In the genomic region with DNA sequence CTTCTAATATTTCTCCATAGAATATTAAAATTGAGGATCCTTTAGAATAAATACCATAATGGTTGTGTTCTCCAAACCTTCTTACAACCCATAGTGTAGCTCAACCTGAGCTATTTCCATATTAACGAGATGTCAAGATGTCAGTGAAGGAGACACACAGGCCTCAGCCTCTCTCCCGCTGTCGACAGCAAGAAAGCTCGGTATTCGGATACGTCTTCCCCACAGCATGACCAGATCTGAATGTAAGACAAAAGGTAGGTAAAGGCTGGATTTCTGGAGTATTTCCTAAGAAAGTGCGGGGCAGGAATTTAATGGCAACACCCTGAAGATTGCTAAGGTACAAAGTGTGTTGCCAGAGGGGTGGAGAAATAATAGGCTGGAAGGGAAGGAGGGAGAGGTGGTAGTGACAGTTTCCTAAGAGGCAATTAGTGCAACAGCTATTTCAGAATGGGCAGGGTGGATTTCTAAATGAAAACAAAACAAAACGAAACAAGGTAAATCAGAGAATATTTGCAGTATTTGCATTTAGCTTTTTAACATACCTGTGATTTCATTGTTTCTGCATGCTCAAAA, we compare ENCODE assay signal across 1 cellular context.
TF ChIP-seq lines count a peak whose summit lies in the region.

No MANE protein-coding gene starts in this region.

TF ChIP-seq in HepG2, 621 proteins besides CTCF, POLR2A, EP300 and RAD21:
- TF ChIP-seq ZC3H13 (CRISPR knock-in tag; IDR thresholded peaks at IDR 0.05) (no peak), CREB1 (IDR thresholded peaks at IDR 0.05) (no peak), CREB1 (CRISPR knock-in tag; IDR thresholded peaks at IDR 0.05) (0 out of 2 replicates have a peak, but pooled peaks have one; percentile 27)
